9 cellular contexts compared by ENCODE assay signal in the genomic region with DNA sequence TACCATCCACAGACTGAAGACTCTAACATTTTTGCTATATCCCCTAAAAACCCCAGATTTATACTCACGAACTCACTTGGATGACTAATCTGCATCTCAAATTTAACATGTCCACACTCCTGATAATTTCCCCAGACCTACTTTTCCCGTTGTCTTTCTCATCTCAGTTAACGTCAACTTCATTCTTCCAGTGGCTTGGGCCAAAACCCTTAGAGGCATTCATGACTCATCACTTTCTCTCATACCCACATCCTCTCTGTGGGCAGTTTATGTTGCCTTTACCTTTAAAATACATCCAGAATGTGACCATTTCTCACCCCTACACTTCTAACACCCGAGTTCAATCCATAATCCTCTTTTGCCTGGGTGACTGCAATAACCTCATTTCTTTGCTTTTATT.
A peak's percentile ranks its signal among the peaks of the same experiment; 100 is the strongest.
DNase-seq lines count a peak whose midpoint lies in the region; ATAC-seq, FAIRE-seq and TF ChIP-seq lines count a peak whose summit lies in the region.
"Had no signal": no experiment of that assay in that cellular context is flagged by ENCODE, and none has a peak within 500 bp of the region (broad histone marks: within the 10 kb centered on the region; RNA-seq: fewer than 3 reads in every experiment).

No MANE protein-coding gene starts in this region.

- H3K27me3 Mint-ChIP-seq in stimulated activated naive B cell treated with anti-CD40 and anti-IgM and Interleukin-4, amounts not matched to agents 10 μg/mL and 1 μg/mL and 100 μg/mL, for 72 hours, result no peaks in the 10 kb centered on the region
- H3K27me3 Mint-ChIP-seq in endothelial cell (ENCODE audit: unreplicated experiment), result no peaks in the 10 kb centered on the region
- H3K27me3 Mint-ChIP-seq: CD4-positive, CD25-positive, alpha-beta regulatory T cell had no signal

- no peak overlapping the region for H3K18ac ChIP-seq in neuronal stem cell (ENCODE audit: low read length)

- H3K9me3 ChIP-seq in A549 (no peaks in the 10 kb centered on the region), K562 (replicated peaks; ENCODE audit: control insufficient read depth, insufficient read depth, low read depth, low read length) (0 out of 2 replicates have a peak, but pooled peaks cover 1% of the 10 kb centered on the region), neuronal stem cell (replicated peaks in 1 of 2; ENCODE audit: control insufficient read depth in 2 of 2, insufficient read depth in 1 of 2, low read depth in 1 of 2, low read length in 2 of 2) (no peaks in the 10 kb centered on the region)

- H2BK5ac ChIP-seq in neuronal stem cell (ENCODE audit: low read length), result no peak overlapping the region

- no peak overlapping the region for H3K4ac ChIP-seq in neuronal stem cell (ENCODE audit: low read length)

- intact Hi-C loops in K562 (cut with micrococcal nuclease), result no loop called here
- intact Hi-C loops in lower leg skin (cut with DNase I; ENCODE audit: low total_unique reads), result no loop called here

- no peak overlapping the region for H4K8ac ChIP-seq in neuronal stem cell (ENCODE audit: low read depth, low read length)

- no peak overlapping the region for H4K91ac ChIP-seq in neuronal stem cell (ENCODE audit: low read depth, low read length, poor library complexity)

- H3K9me3 Mint-ChIP-seq in stimulated activated naive B cell treated with anti-CD40 and anti-IgM and Interleukin-4, amounts not matched to agents 10 μg/mL and 1 μg/mL and 100 μg/mL, for 72 hours, result no peaks in the 10 kb centered on the region
- H3K9me3 Mint-ChIP-seq in endothelial cell (ENCODE audit: unreplicated experiment), result no peaks in the 10 kb centered on the region

- H3K4me2 ChIP-seq in A549 (peak overlapping the region; percentile 38; the same call in 2 of the 3 replicates), K562 (ENCODE audit: insufficient read depth, low read length) (no peak overlapping the region), neuronal stem cell (ENCODE audit: insufficient read depth, low read length, poor library complexity, severe bottlenecking) (no peak overlapping the region)

- H3K23ac ChIP-seq in neuronal stem cell (ENCODE audit: low read depth, low read length, poor library complexity), result no peak overlapping the region

- H2AK5ac ChIP-seq in neuronal stem cell (ENCODE audit: low read depth, low read length), result no peak overlapping the region

- H2AFZ ChIP-seq in K562 (ENCODE audit: low read depth, low read length) (no peak overlapping the region), neuronal stem cell (ENCODE audit: low read length) (no peak overlapping the region)

- no peaks in the 10 kb centered on the region for H3K36me3 ChIP-seq in K562 (ENCODE audit: control insufficient read depth, insufficient read depth, low read length)
- no peaks in the 10 kb centered on the region for H3K36me3 ChIP-seq in neuronal stem cell (replicated peaks in 1 of 2; ENCODE audit: control insufficient read depth in 2 of 2, insufficient read depth in 2 of 2, low read length in 2 of 2)

- WGBS in A549 (ENCODE audit: missing lambda C conversion rate), result 7% methylated on average over 4 of the region's 4 CpGs
- 0% methylated on average over 4 of the region's 4 CpGs for WGBS in K562 (ENCODE audit: insufficient coverage, low coverage, missing lambda C conversion rate)
- no CpG with 5 or more reads among the region's 4 CpGs for WGBS in neuronal stem cell (ENCODE audit: extremely low coverage in 2 of 2, insufficient read length in 2 of 2, insufficient replicate concordance in 1 of 2), 2 donors
- 32 to 43% methylated on average over 4 of the region's 4 CpGs for WGBS in lower leg skin, 2 donors

- H3K27me3 ChIP-seq in K562 (ENCODE audit: control insufficient read depth in 2 of 2, insufficient read depth in 2 of 2, low read length in 2 of 2) (no peaks in the 10 kb centered on the region), neuronal stem cell (ENCODE audit: control insufficient read depth in 3 of 3, insufficient read depth in 3 of 3, low read depth in 1 of 3, low read length in 3 of 3) (no peaks in the 10 kb centered on the region)

- no peak overlapping the region for H3K14ac ChIP-seq in neuronal stem cell (ENCODE audit: low read length)

- H3K9me1 ChIP-seq in K562 (ENCODE audit: control insufficient read depth, insufficient read depth, low read length), result no peaks in the 10 kb centered on the region

- peak overlapping the region in 1 of 2 experiments; percentile 15; a peak in 2 of 6 replicates for H3K27ac ChIP-seq in A549
- H3K27ac ChIP-seq in K562 (ENCODE audit: extremely low read depth, low read depth, low read length), result no peak overlapping the region
- H3K27ac ChIP-seq in neuronal stem cell (replicated peaks; ENCODE audit: low read length), result no peak overlapping the region

- no peak for TF ChIP-seq CTCF in A549 (IDR thresholded peaks at IDR 0.05)
- no peak for TF ChIP-seq CTCF in K562 (IDR thresholded peaks at IDR 0.05 in 2 of 3, conservative IDR thresholded peaks at IDR 0.05 in 1 of 3; ENCODE audit: insufficient read depth in 2 of 3, low read depth in 1 of 3, low read length in 3 of 3)
- TF ChIP-seq CTCF in endothelial cell (IDR thresholded peaks at IDR 0.05; ENCODE audit: unreplicated experiment), result no peak
- TF ChIP-seq CTCF in lower leg skin (IDR thresholded peaks at IDR 0.05), result no peak

- DNase-seq in A549 (ENCODE audit: low read depth in 1 of 2, low spot score in 1 of 2) (peak; percentile 9 to 44), HTR-8/SVneo (ENCODE audit: insufficient read length, low spot score) (peak; percentile 54), K562 (ENCODE audit: extremely low read depth in 1 of 4, low spot score in 3 of 4) (no peak), neuronal stem cell (ENCODE audit: low spot score) (no peak), endothelial cell (ENCODE audit: low spot score) (no peak), lower leg skin (ENCODE audit: low spot score in 2 of 2) (no peak)
- DNase-seq in stimulated activated naive B cell treated with anti-CD40 and anti-IgM and Interleukin-4, amounts not matched to agents 10 μg/mL and 1 μg/mL and 100 μg/mL, for 72 hours, result no peak
- DNase-seq: CD4-positive, CD25-positive, alpha-beta regulatory T cell had no signal

- CTCF ChIA-PET in A549 (lab: Yijun Ruan, JAX) (interaction anchor here (0.9 kb wide), 1 partner anchor 13 kb away, joined by 3 read pairs; no protein-coding TSS in a partner anchor), K562 (lab: Yijun Ruan, JAX; ENCODE audit: low intra/inter-chr PET ratio) (no interaction called here)

- no peaks in the 10 kb centered on the region for H4K20me1 ChIP-seq in K562 (replicated peaks; ENCODE audit: control insufficient read depth, insufficient read depth, low read length)

- H3K79me1 ChIP-seq in neuronal stem cell (ENCODE audit: low read depth, low read length), result no peaks in the 10 kb centered on the region

- H3K4me3 Mint-ChIP-seq in stimulated activated naive B cell treated with anti-CD40 and anti-IgM and Interleukin-4, amounts not matched to agents 10 μg/mL and 1 μg/mL and 100 μg/mL, for 72 hours, result no peak overlapping the region
- no peak overlapping the region for H3K4me3 Mint-ChIP-seq in endothelial cell (ENCODE audit: unreplicated experiment)

- TF ChIP-seq POLR2A in A549 (IDR thresholded peaks at IDR 0.05; ENCODE audit: low read length) (no peak), K562 (conservative IDR thresholded peaks at IDR 0.05) (no peak), lower leg skin (IDR thresholded peaks at IDR 0.05) (no peak)

- H2BK15ac ChIP-seq in neuronal stem cell (ENCODE audit: low read length), result no peak overlapping the region

- no TSS peak for BruUV-seq in K562 (replicated peaks; lab: Mats Ljungman, UMichigan)

- ATAC-seq in A549 (peak in 1 of 2 experiments; percentile 52; a peak in 2 of 6 replicates), GM21447 (IDR thresholded peaks at IDR 0.05; ENCODE audit: unreplicated experiment) (peak; percentile 91), K562 (no peak)
- no peak for ATAC-seq in stimulated activated naive B cell treated with anti-CD40 and anti-IgM and Interleukin-4, amounts not matched to agents 10 μg/mL and 1 μg/mL and 100 μg/mL, for 72 hours (replicated peaks)

- H3K27ac Mint-ChIP-seq in stimulated activated naive B cell treated with anti-CD40 and anti-IgM and Interleukin-4, amounts not matched to agents 10 μg/mL and 1 μg/mL and 100 μg/mL, for 72 hours, result no peak overlapping the region
- no peak overlapping the region for H3K27ac Mint-ChIP-seq in endothelial cell (ENCODE audit: unreplicated experiment)
- H3K27ac Mint-ChIP-seq: CD4-positive, CD25-positive, alpha-beta regulatory T cell had no signal

- H2BK120ac ChIP-seq in neuronal stem cell (ENCODE audit: low read depth, low read length), result no peak overlapping the region

- H3K4me1 Mint-ChIP-seq in stimulated activated naive B cell treated with anti-CD40 and anti-IgM and Interleukin-4, amounts not matched to agents 10 μg/mL and 1 μg/mL and 100 μg/mL, for 72 hours, result no peaks in the 10 kb centered on the region
- H3K4me1 Mint-ChIP-seq in endothelial cell (ENCODE audit: unreplicated experiment), result peaks cover 8% of the 10 kb centered on the region
- H3K4me1 Mint-ChIP-seq: CD4-positive, CD25-positive, alpha-beta regulatory T cell had no signal

- peaks cover 19% of the 10 kb centered on the region for H3K4me1 ChIP-seq in A549
- H3K4me1 ChIP-seq in K562 (replicated peaks in 1 of 2; ENCODE audit: control insufficient read depth in 2 of 2, insufficient read depth in 2 of 2, low read length in 2 of 2), result no peaks in the 10 kb centered on the region
- peaks cover 0 to 2% of the 10 kb centered on the region in 2 donors for H3K4me1 ChIP-seq in neuronal stem cell (ENCODE audit: control insufficient read depth in 2 of 2, insufficient read depth in 1 of 2, low read depth in 1 of 2, low read length in 2 of 2)

- H2BK12ac ChIP-seq in neuronal stem cell (ENCODE audit: low read length), result no peak overlapping the region

- in situ Hi-C loops in K562 (cut with MboI), result no loop called here

- TF ChIP-seq EP300 in A549 (IDR thresholded peaks at IDR 0.05), result no peak
- no peak for TF ChIP-seq EP300 in K562 (IDR thresholded peaks at IDR 0.05; ENCODE audit: low read length)

- POLR2A ChIA-PET in A549 (lab: Yijun Ruan, JAX), result no interaction called here
- POLR2A ChIA-PET in K562 (lab: Yijun Ruan, JAX), result no interaction called here

- no peak for FAIRE-seq in A549 (lab: Jason Lieb, UNC)
- peak; percentile 83 for FAIRE-seq in HTR-8/SVneo (lab: Jason Lieb, UNC)
- FAIRE-seq in K562 (lab: Jason Lieb, UNC), result no peak

- H3K9ac ChIP-seq in K562 (ENCODE audit: insufficient read depth in 1 of 2, low read depth in 2 of 2, low read length in 2 of 2) (no peak overlapping the region), neuronal stem cell (ENCODE audit: low read depth, low read length, poor library complexity) (no peak overlapping the region)

- H3K79me2 ChIP-seq in K562 (ENCODE audit: control insufficient read depth, insufficient read depth, low read length), result no peaks in the 10 kb centered on the region

- TF ChIP-seq RAD21 in A549 (conservative IDR thresholded peaks at IDR 0.05 in 1 of 2, IDR thresholded peaks at IDR 0.05 in 1 of 2) (no peak), K562 (CRISPR knock-in tag; conservative IDR thresholded peaks at IDR 0.05 in 1 of 2, IDR thresholded peaks at IDR 0.05 in 1 of 2) (no peak)

- H3K4me3 ChIP-seq in A549 (no peak overlapping the region), K562 (no peak overlapping the region), neuronal stem cell (ENCODE audit: low read length in 2 of 2) (no peak overlapping the region), lower leg skin (ENCODE audit: low read depth, poor library complexity, severe bottlenecking) (no peak overlapping the region)

- H3K36me3 Mint-ChIP-seq in stimulated activated naive B cell treated with anti-CD40 and anti-IgM and Interleukin-4, amounts not matched to agents 10 μg/mL and 1 μg/mL and 100 μg/mL, for 72 hours, result no peaks in the 10 kb centered on the region
- H3K36me3 Mint-ChIP-seq in endothelial cell (ENCODE audit: low read depth, unreplicated experiment), result no peaks in the 10 kb centered on the region
- H3K36me3 Mint-ChIP-seq: CD4-positive, CD25-positive, alpha-beta regulatory T cell had no signal

Comparison
In these comparisons a context has a peak if more than half of its experiments do, and no peak if none do; other contexts are left out.
1. DNase-seq: peak in A549 (2 of 2) and HTR-8/SVneo (single experiment); none in K562 (0 of 4), neuronal stem cell (single experiment), stimulated activated naive B cell treated with anti-CD40 and anti-IgM and Interleukin-4, amounts not matched to agents 10 μg/mL and 1 μg/mL and 100 μg/mL, for 72 hours (single experiment), endothelial cell (single experiment) and lower leg skin (0 of 2).